In genomic region chr4:144347116-144347515, GRCh38 we compare ENCODE assay signal across 17 cellular contexts.
A peak's percentile ranks its signal among the peaks of the same experiment; 100 is the strongest.
DNase-seq lines count a peak whose midpoint lies in the region; ATAC-seq and TF ChIP-seq lines count a peak whose summit lies in the region.
"Had no signal": no experiment of that assay in that cellular context is flagged by ENCODE, and none has a peak within 500 bp of the region (broad histone marks: within the 10 kb centered on the region; RNA-seq: fewer than 3 reads in every experiment).

No MANE protein-coding gene starts in this region.

- no peaks in the 10 kb centered on the region for H3K27me3 ChIP-seq in GM23338 (ENCODE audit: insufficient read depth)
- H3K27me3 ChIP-seq: BE2C had no signal

- no peaks in the 10 kb centered on the region for H4K20me1 ChIP-seq in GM23338 (replicated peaks; ENCODE audit: insufficient read depth)

- DNase-seq in GM23338 (ENCODE audit: low spot score) (no peak), astrocyte of the spinal cord (ENCODE audit: low read depth, low spot score) (peak; percentile 22), medulla oblongata (ENCODE audit: extremely low spot score) (peak; percentile 64), superior temporal gyrus (ENCODE audit: extremely low spot score) (peak; percentile 40), NCI-H69 (lab: John Stamatoyannopoulos, UW) (no peak), foreskin melanocyte (no peak)
- DNase-seq in activated CD4-positive, alpha-beta T cell treated with anti-CD3 and anti-CD28 coated beads, Interleukin-2, amount 50 U/mL, for 48 hours, result no peak
- DNase-seq: BE2C; CD8-positive, alpha-beta T cell; COR-L47; DMS153; DMS79 treated with DMSO at 0.1 percent for 48 hours; EL; GDM1 had no signal

- ATAC-seq in GM23338, result no peak
- ATAC-seq: CD8-positive, alpha-beta T cell had no signal

- H3K27ac ChIP-seq in GM23338 (ENCODE audit: low read depth), result no peak overlapping the region
- H3K27ac ChIP-seq: C4-2B, HL-60 had no signal

- H3K4me1 Mint-ChIP-seq in GM23338, result peaks cover 6% of the 10 kb centered on the region; the same call in 2 of the 3 replicates

- in situ Hi-C loops in astrocyte of the spinal cord (cut with HindIII; ENCODE audit: low sequenced_read_pairs), result no loop called here

- H3K9me3 Mint-ChIP-seq in GM23338, result no peaks in the 10 kb centered on the region
- H3K9me3 Mint-ChIP-seq: CD8-positive, alpha-beta T cell had no signal

- H3K4me3 ChIP-seq in GM23338 (no peak overlapping the region), astrocyte of the spinal cord (ENCODE audit: low read depth, low read length) (no peak overlapping the region)
- H3K4me3 ChIP-seq: HAP-1 had no signal

- H3K79me2 ChIP-seq in GM23338 (replicated peaks; ENCODE audit: insufficient read depth), result no peaks in the 10 kb centered on the region

- peaks cover 5% of the 10 kb centered on the region; the same call in 1 of the 2 replicates for H3K9me2 ChIP-seq in GM23338 (ENCODE audit: insufficient read depth)

- no peaks in the 10 kb centered on the region for H3K36me3 Mint-ChIP-seq in GM23338 (ENCODE audit: low read depth)
- H3K36me3 Mint-ChIP-seq: CD8-positive, alpha-beta T cell had no signal

- no peak for TF ChIP-seq CTCF in GM23338 (conservative IDR thresholded peaks at IDR 0.05; ENCODE audit: low read depth in 2 of 2)
- no peak for TF ChIP-seq CTCF in astrocyte of the spinal cord (IDR thresholded peaks at IDR 0.05; ENCODE audit: low read depth, low read length)

- no peaks in the 10 kb centered on the region for H3K36me3 ChIP-seq in GM23338 (ENCODE audit: insufficient read depth)
- H3K36me3 ChIP-seq: BE2C, HAP-1 had no signal

- H2AFZ ChIP-seq in GM23338, result peak overlapping the region; percentile 16; the same call in 1 of the 2 replicates

- no peaks in the 10 kb centered on the region for H3K27me3 Mint-ChIP-seq in GM23338 (ENCODE audit: insufficient read depth, low read depth, poor library complexity)

- H3K27ac Mint-ChIP-seq in GM23338, result no peak overlapping the region; the same call in 1 of the 2 replicates
- H3K27ac Mint-ChIP-seq: CD8-positive, alpha-beta T cell had no signal

- H3F3A ChIP-seq in GM23338 (replicated peaks; ENCODE audit: low read depth), result no peaks in the 10 kb centered on the region

- H3K4me3 Mint-ChIP-seq in GM23338, result no peak overlapping the region
- H3K4me3 Mint-ChIP-seq: CD8-positive, alpha-beta T cell had no signal

- H3K4me1 ChIP-seq in GM23338 (ENCODE audit: insufficient read depth), result no peaks in the 10 kb centered on the region
- H3K4me1 ChIP-seq: BE2C, HAP-1 had no signal

- no peak overlapping the region for H3K4me2 ChIP-seq in GM23338

TF ChIP-seq in GM23338, 12 proteins besides CTCF, POLR2A, EP300 and RAD21 (continues in another document):
- TF ChIP-seq POLR2AphosphoS5 (IDR thresholded peaks at IDR 0.05; ENCODE audit: low read depth) (no peak), JUNB (IDR thresholded peaks at IDR 0.05; ENCODE audit: unreplicated experiment) (no peak), NANOG (IDR thresholded peaks at IDR 0.05; ENCODE audit: borderline replicate concordance) (no peak), ZNF331 (CRISPR knock-in tag; IDR thresholded peaks at IDR 0.05; ENCODE audit: low read depth) (no peak), CREB1 (CRISPR knock-in tag; IDR thresholded peaks at IDR 0.05; ENCODE audit: low read depth) (no peak), ZNF114 (CRISPR knock-in tag; IDR thresholded peaks at IDR 0.05) (no peak), STAT1 (IDR thresholded peaks at IDR 0.05; ENCODE audit: unreplicated experiment) (no peak), ETS1 (IDR thresholded peaks at IDR 0.05) (no peak), EZH2 (IDR thresholded peaks at IDR 0.05; ENCODE audit: low read depth, unreplicated experiment) (no peak), EZH2phosphoT487 (IDR thresholded peaks at IDR 0.05; ENCODE audit: unreplicated experiment) (no peak)
- TF ChIP-seq, protein P1, sequence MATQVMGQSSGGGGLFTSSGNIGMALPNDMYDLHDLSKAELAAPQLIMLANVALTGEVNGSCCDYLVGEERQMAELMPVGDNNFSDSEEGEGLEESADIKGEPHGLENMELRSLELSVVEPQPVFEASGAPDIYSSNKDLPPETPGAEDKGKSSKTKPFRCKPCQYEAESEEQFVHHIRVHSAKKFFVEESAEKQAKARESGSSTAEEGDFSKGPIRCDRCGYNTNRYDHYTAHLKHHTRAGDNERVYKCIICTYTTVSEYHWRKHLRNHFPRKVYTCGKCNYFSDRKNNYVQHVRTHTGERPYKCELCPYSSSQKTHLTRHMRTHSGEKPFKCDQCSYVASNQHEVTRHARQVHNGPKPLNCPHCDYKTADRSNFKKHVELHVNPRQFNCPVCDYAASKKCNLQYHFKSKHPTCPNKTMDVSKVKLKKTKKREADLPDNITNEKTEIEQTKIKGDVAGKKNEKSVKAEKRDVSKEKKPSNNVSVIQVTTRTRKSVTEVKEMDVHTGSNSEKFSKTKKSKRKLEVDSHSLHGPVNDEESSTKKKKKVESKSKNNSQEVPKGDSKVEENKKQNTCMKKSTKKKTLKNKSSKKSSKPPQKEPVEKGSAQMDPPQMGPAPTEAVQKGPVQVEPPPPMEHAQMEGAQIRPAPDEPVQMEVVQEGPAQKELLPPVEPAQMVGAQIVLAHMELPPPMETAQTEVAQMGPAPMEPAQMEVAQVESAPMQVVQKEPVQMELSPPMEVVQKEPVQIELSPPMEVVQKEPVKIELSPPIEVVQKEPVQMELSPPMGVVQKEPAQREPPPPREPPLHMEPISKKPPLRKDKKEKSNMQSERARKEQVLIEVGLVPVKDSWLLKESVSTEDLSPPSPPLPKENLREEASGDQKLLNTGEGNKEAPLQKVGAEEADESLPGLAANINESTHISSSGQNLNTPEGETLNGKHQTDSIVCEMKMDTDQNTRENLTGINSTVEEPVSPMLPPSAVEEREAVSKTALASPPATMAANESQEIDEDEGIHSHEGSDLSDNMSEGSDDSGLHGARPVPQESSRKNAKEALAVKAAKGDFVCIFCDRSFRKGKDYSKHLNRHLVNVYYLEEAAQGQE (IDR thresholded peaks at IDR 0.05; ENCODE audit: unreplicated experiment), result no peak

Comparison
In these comparisons a context has a peak if more than half of its experiments do, and no peak if none do; other contexts are left out.
1. DNase-seq: peak in astrocyte of the spinal cord (single experiment), medulla oblongata (single experiment) and superior temporal gyrus (single experiment); none in GM23338 (single experiment), activated CD4-positive, alpha-beta T cell treated with anti-CD3 and anti-CD28 coated beads, Interleukin-2, amount 50 U/mL, for 48 hours (0 of 2), NCI-H69 (single experiment) and foreskin melanocyte (single experiment).